In genomic region chr3:9749333-9749662, GRCh38 we compare ENCODE assay signal across 8 cellular contexts. TPM values are rescaled to one million over a fixed set of nuclear protein-coding genes. Genes with fewer than 3 reads are reported as not detected.
A peak's percentile ranks its signal among the peaks of the same experiment; 100 is the strongest.
DNase-seq lines count a peak whose midpoint lies in the region; TF ChIP-seq lines count a peak whose summit lies in the region.

No MANE protein-coding gene starts in this region.

- H3K9ac ChIP-seq in subcutaneous abdominal adipose tissue (ENCODE audit: low read length in 5 of 5): peak overlapping the region; percentile 38 to 83 (median 65)

- peaks cover 46% of the 10 kb centered on the region for H3K36me3 Mint-ChIP-seq in activated naive CD8-positive, alpha-beta T cell treated with anti-CD3 and anti-CD28 coated beads for 36 hours
- H3K36me3 Mint-ChIP-seq in immature natural killer cell: peaks cover 11 to 46% (median 21%) of the 10 kb centered on the region in 3 donors

- peaks cover 4 to 68% (median 50%) of the 10 kb centered on the region in 5 donors for H3K36me3 ChIP-seq in subcutaneous abdominal adipose tissue (ENCODE audit: control insufficient read depth in 5 of 5, insufficient read depth in 5 of 5, low read length in 5 of 5)

- H3K27me3 Mint-ChIP-seq in activated naive CD8-positive, alpha-beta T cell treated with anti-CD3 and anti-CD28 coated beads for 36 hours: no peaks in the 10 kb centered on the region
- H3K27me3 Mint-ChIP-seq in immature natural killer cell (ENCODE audit: low read depth in 3 of 3): peaks cover 8 to 12% (median 10%) of the 10 kb centered on the region in 3 donors

- no peaks in the 10 kb centered on the region for H3K27me3 ChIP-seq in subcutaneous abdominal adipose tissue (ENCODE audit: control insufficient read depth in 5 of 5, insufficient read depth in 4 of 5, low read length in 5 of 5)

- H3K4me1 ChIP-seq in subcutaneous abdominal adipose tissue (ENCODE audit: control insufficient read depth in 5 of 5, insufficient read depth in 5 of 5, low read length in 5 of 5): peaks cover 6 to 29% (median 25%) of the 10 kb centered on the region in 5 donors

- peak; percentile 35 for DNase-seq in NCI-H1092 (lab: John Stamatoyannopoulos, UW)
- no peak for DNase-seq in NCI-H1092 treated with DMSO at 0.1 percent for 48 hours (lab: John Stamatoyannopoulos, UW)
- no peak for DNase-seq in activated naive CD8-positive, alpha-beta T cell treated with anti-CD3 and anti-CD28 coated beads for 36 hours
- no peak for DNase-seq in immature natural killer cell
- DNase-seq in COLO829 (ENCODE audit: low spot score): no peak
- no peak for DNase-seq in GM13977 (ENCODE audit: low spot score)
- no peak for DNase-seq in foreskin melanocyte

- H3K9me3 ChIP-seq in subcutaneous abdominal adipose tissue (ENCODE audit: control insufficient read depth in 5 of 5, low read length in 5 of 5): no peaks in the 10 kb centered on the region

- H3K4me3 Mint-ChIP-seq in activated naive CD8-positive, alpha-beta T cell treated with anti-CD3 and anti-CD28 coated beads for 36 hours: peak overlapping the region; percentile 98
- peak overlapping the region; percentile 93 to 98 (median 97) for H3K4me3 Mint-ChIP-seq in immature natural killer cell

- H3K27ac Mint-ChIP-seq in activated naive CD8-positive, alpha-beta T cell treated with anti-CD3 and anti-CD28 coated beads for 36 hours: peak overlapping the region; percentile 94
- peak overlapping the region; percentile 89 to 96 (median 95) for H3K27ac Mint-ChIP-seq in immature natural killer cell

- H3K27ac ChIP-seq in subcutaneous abdominal adipose tissue (ENCODE audit: low read depth, low read length): peak overlapping the region; percentile 75

- no peaks in the 10 kb centered on the region for H3K9me3 Mint-ChIP-seq in activated naive CD8-positive, alpha-beta T cell treated with anti-CD3 and anti-CD28 coated beads for 36 hours
- H3K9me3 Mint-ChIP-seq in immature natural killer cell: no peaks in the 10 kb centered on the region

- no peak for TF ChIP-seq CTCF in GM13977 (IDR thresholded peaks at IDR 0.05; ENCODE audit: extremely low read depth, insufficient read depth, missing control alignments)

- in situ Hi-C loops in GM13977 (cut with MboI; ENCODE audit: low pct_unique_long_range_greater_than_20kb, low sequenced_read_pairs, unreplicated experiment): no loop called here

- H3K4me3 ChIP-seq in subcutaneous abdominal adipose tissue (ENCODE audit: low read depth in 1 of 5, low read length in 5 of 5): peak overlapping the region; percentile 71 to 93 (median 90)

- peaks cover 29% of the 10 kb centered on the region for H3K4me1 Mint-ChIP-seq in activated naive CD8-positive, alpha-beta T cell treated with anti-CD3 and anti-CD28 coated beads for 36 hours
- H3K4me1 Mint-ChIP-seq in immature natural killer cell: peaks cover 45 to 46% of the 10 kb centered on the region in 2 donors

RNA-seq across cellular contexts. Expression of gene OGG1, which starts 0.5 kb away (rescaled TPM):
- total RNA-seq in activated naive CD8-positive, alpha-beta T cell treated with anti-CD3 and anti-CD28 coated beads for 36 hours: 10 to 100 TPM; 27.0 to 30.0 TPM
- 10 to 100 TPM; 30.3 to 57.3 (median 44.4) TPM for polyA plus RNA-seq in immature natural killer cell

RNA-seq across cellular contexts. Expression of gene BRPF1, which starts 17.8 kb away (rescaled TPM):
- 10 to 100 TPM; 39.4 to 40.1 TPM for total RNA-seq in activated naive CD8-positive, alpha-beta T cell treated with anti-CD3 and anti-CD28 coated beads for 36 hours
- 10 to 100 TPM; 10.6 to 45.8 (median 11.7) TPM for polyA plus RNA-seq in immature natural killer cell

RNA-seq across cellular contexts. Expression of gene CAMK1, which starts 20.4 kb away (rescaled TPM):
- 10 to 100 TPM; 24.8 to 25.7 TPM for total RNA-seq in activated naive CD8-positive, alpha-beta T cell treated with anti-CD3 and anti-CD28 coated beads for 36 hours
- polyA plus RNA-seq in immature natural killer cell: 10 to 100 TPM; 15.4 to 29.0 (median 19.2) TPM

RNA-seq across cellular contexts. Expression of gene TADA3, which starts 43.0 kb away (rescaled TPM):
- total RNA-seq in activated naive CD8-positive, alpha-beta T cell treated with anti-CD3 and anti-CD28 coated beads for 36 hours: 10 to 100 TPM; 49.5 to 50.8 TPM
- 100 to 1,000 TPM in 1 of 3 donors, 10 to 100 TPM in 2; 58.1 to 121 (median 73.6) TPM for polyA plus RNA-seq in immature natural killer cell

RNA-seq across cellular contexts. Expression of gene ARPC4, which starts 43.6 kb away (rescaled TPM):
- 100 to 1,000 TPM; 251 to 253 TPM for total RNA-seq in activated naive CD8-positive, alpha-beta T cell treated with anti-CD3 and anti-CD28 coated beads for 36 hours
- polyA plus RNA-seq in immature natural killer cell: 100 to 1,000 TPM; 378 to 470 (median 428) TPM
